In the genomic region with DNA sequence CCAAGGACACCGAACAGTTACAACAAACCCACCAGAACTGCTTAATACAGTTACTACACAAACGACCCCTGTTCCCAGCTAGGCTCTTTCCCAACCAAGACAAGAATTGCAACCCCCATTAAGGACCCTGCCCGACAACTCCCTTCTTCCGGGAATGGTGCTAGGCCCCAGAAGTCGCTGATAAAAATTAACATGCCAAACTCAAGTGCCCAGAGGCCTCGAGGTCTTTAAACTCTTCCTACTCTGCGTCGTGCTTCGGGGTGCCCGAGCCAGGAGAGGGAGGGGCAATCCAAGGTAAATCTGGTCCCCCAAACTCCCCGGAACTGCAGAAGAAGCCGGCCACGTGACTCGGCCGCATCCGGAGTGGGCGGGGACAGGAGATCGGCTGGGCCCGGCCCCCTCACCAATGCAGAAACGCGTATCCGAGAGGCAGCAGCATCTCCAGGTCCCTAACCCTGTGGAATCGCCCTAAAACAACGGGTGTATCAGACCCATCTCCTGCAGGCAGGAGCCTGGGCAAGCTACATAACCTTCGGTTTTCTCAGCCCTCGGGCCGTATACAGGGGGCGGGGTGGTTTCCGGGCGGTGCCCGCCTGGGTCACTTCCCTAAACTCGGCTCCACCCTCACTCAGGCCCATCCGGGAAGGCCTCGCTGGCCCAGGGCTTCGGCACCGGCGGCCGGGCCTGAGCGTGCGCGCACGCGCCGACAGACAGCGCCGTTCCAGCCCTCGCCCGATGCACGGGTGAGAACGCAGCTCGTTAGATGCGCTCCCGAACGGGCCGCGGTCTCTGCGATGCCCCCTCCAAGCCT, we compare ENCODE assay signal across 8 cellular contexts. TPM values are rescaled to one million over a fixed set of nuclear protein-coding genes. Genes with fewer than 3 reads are reported as not detected.
A peak's percentile ranks its signal among the peaks of the same experiment; 100 is the strongest.
DNase-seq lines count a peak whose midpoint lies in the region; ATAC-seq and TF ChIP-seq lines count a peak whose summit lies in the region.

No MANE protein-coding gene starts in this region.

- H3K4ac ChIP-seq in mesendoderm (ENCODE audit: low read depth, low read length), result peak overlapping the region; percentile 85

- peak overlapping the region; percentile 88 to 94 for H3K4me3 Mint-ChIP-seq in effector memory CD8-positive, alpha-beta T cell

- H3K4me2 ChIP-seq in mesendoderm (ENCODE audit: low read length), result peak overlapping the region; percentile 71

- peak overlapping the region; percentile 60 for H4K8ac ChIP-seq in mesendoderm (ENCODE audit: low read depth, low read length)

- no peak overlapping the region for H2BK15ac ChIP-seq in mesendoderm (replicated peaks; ENCODE audit: low read depth)

- H3K27me3 ChIP-seq in mesendoderm (ENCODE audit: insufficient read depth, low read length, poor library complexity), result no peaks in the 10 kb centered on the region

- H4K5ac ChIP-seq in mesendoderm (ENCODE audit: low read length), result no peak overlapping the region

- H2BK5ac ChIP-seq in mesendoderm (ENCODE audit: low read length), result peak overlapping the region; percentile 76

- H3K79me1 ChIP-seq in mesendoderm (ENCODE audit: low read length), result peaks cover 29% of the 10 kb centered on the region

- H3K27me3 Mint-ChIP-seq in effector memory CD8-positive, alpha-beta T cell, result no peaks in the 10 kb centered on the region

- peaks cover 80% of the 10 kb centered on the region for H3K36me3 Mint-ChIP-seq in effector memory CD8-positive, alpha-beta T cell (ENCODE audit: insufficient read depth)

- peak overlapping the region; percentile 99 for H3K56ac ChIP-seq in mesendoderm (ENCODE audit: low read length)

- H3K4me1 Mint-ChIP-seq in effector memory CD8-positive, alpha-beta T cell (ENCODE audit: low read depth in 2 of 2), result peaks cover 56 to 62% of the 10 kb centered on the region in 2 donors

- H3K27ac ChIP-seq in mesendoderm (ENCODE audit: low read depth, low read length), result peak overlapping the region; percentile 98

- peaks cover 23% of the 10 kb centered on the region for H3K36me3 ChIP-seq in mesendoderm (ENCODE audit: control insufficient read depth, insufficient read depth, low read length)

- H2BK120ac ChIP-seq in mesendoderm (ENCODE audit: low read depth, low read length), result no peak overlapping the region

- no CpG with 5 or more reads among the region's 57 CpGs for WGBS in mesendoderm (ENCODE audit: extremely low coverage, insufficient coverage, low lambda C conversion rate)

- no peak overlapping the region for H3K23ac ChIP-seq in mesendoderm (ENCODE audit: low read length)

- H3K27ac Mint-ChIP-seq in effector memory CD8-positive, alpha-beta T cell, result peak overlapping the region; percentile 89 to 92

- peak overlapping the region; percentile 98 for H3K9ac ChIP-seq in mesendoderm (ENCODE audit: low read length)

- H3K79me2 ChIP-seq in mesendoderm (ENCODE audit: control insufficient read depth, insufficient read depth, low read length), result peaks cover 45% of the 10 kb centered on the region

- peaks cover 3% of the 10 kb centered on the region for H3K4me1 ChIP-seq in mesendoderm (ENCODE audit: control insufficient read depth, low read depth, low read length)

- peak; percentile 48 for TF ChIP-seq POLR2A in GM10847 (IDR thresholded peaks at IDR 0.05; ENCODE audit: extremely low read depth, insufficient read length)

- H2AK5ac ChIP-seq in mesendoderm (ENCODE audit: low read length), result peak overlapping the region; percentile 45

- ATAC-seq in HG02678 (IDR thresholded peaks at IDR 0.05; ENCODE audit: unreplicated experiment) (peak; percentile 31), GM18861 (IDR thresholded peaks at IDR 0.05; ENCODE audit: unreplicated experiment) (no peak)
- ATAC-seq in effector memory CD8-positive, alpha-beta T cell (replicated peaks), result peak; percentile 9

- DNase-seq in NCI-H748 (lab: John Stamatoyannopoulos, UW; ENCODE audit: unreplicated experiment) (peak; percentile 69), mesendoderm (peak; percentile 76)
- DNase-seq in activated CD8-positive, alpha-beta memory T cell treated with anti-CD3 and anti-CD28 coated beads for 4 hours (ENCODE audit: low read depth in 2 of 2), result peak; percentile 68 to 73
- peak; percentile 79 to 81 (median 79) for DNase-seq in effector memory CD8-positive, alpha-beta T cell
- peak; percentile 58 for DNase-seq in stimulated activated CD8-positive, alpha-beta memory T cell treated with anti-CD3 and anti-CD28 coated beads, Interleukin-12 subunit alpha, Interleukin-12 subunit beta, amount 100 ng/mL, for 24 hours (ENCODE audit: extremely low read depth)

- H3K9me3 Mint-ChIP-seq in effector memory CD8-positive, alpha-beta T cell, result no peaks in the 10 kb centered on the region

- peak overlapping the region; percentile 48 for H3K4me3 ChIP-seq in mesendoderm (ENCODE audit: low read length)

- peak overlapping the region; percentile 96 for H3K18ac ChIP-seq in mesendoderm (ENCODE audit: low read length)

RNA-seq across cellular contexts. Expression of gene CFL1, which starts 1.1 kb away (rescaled TPM):
- 1,253 TPM for polyA plus RNA-seq in mesendoderm (2013, experiment 1 of 2)
- 1,244 TPM for polyA plus RNA-seq in mesendoderm (2013, experiment 2 of 2)

RNA-seq across cellular contexts. Expression of gene MUS81, which starts 3.3 kb away (rescaled TPM):
- polyA plus RNA-seq in mesendoderm (2013, experiment 1 of 2), result 34.0 TPM
- polyA plus RNA-seq in mesendoderm (2013, experiment 2 of 2), result 34.8 TPM

RNA-seq across cellular contexts. Expression of gene EFEMP2, which starts 15.7 kb away (rescaled TPM):
- 9.1 TPM for polyA plus RNA-seq in mesendoderm (2013, experiment 1 of 2)
- 8.7 TPM for polyA plus RNA-seq in mesendoderm (2013, experiment 2 of 2)

RNA-seq across cellular contexts. Expression of gene CTSW, which starts 22.7 kb away (rescaled TPM):
- not detected for polyA plus RNA-seq in mesendoderm (2013, experiment 1 of 2)
- not detected for polyA plus RNA-seq in mesendoderm (2013, experiment 2 of 2)

RNA-seq across cellular contexts. Expression of gene SNX32, which starts 23.1 kb away (rescaled TPM):
- polyA plus RNA-seq in mesendoderm (2013, experiment 1 of 2), result 0.10 TPM
- 0.08 TPM for polyA plus RNA-seq in mesendoderm (2013, experiment 2 of 2)
